Comparison of ENCODE assay signal across 1 cellular context in genomic region chr5:97547999-97548797, GRCh38.
TF ChIP-seq lines count a peak whose summit lies in the region.

No MANE protein-coding gene starts in this region.

TF ChIP-seq in GM12878, 131 proteins besides CTCF, POLR2A, EP300 and RAD21 (continued from another document and continues in another):
- no peak for TF ChIP-seq BCLAF1 (IDR thresholded peaks at IDR 0.05)
- TF ChIP-seq STAT1 (conservative IDR thresholded peaks at IDR 0.05): no peak
- TF ChIP-seq MEF2A (IDR thresholded peaks at IDR 0.05; ENCODE audit: insufficient read depth, low read depth, low read length): no peak
- TF ChIP-seq POLR2AphosphoS5 (IDR thresholded peaks at IDR 0.05; ENCODE audit: low read length): no peak
- TF ChIP-seq RAD51 (IDR thresholded peaks at IDR 0.05): no peak
- TF ChIP-seq TCF7 (IDR thresholded peaks at IDR 0.05; ENCODE audit: borderline replicate concordance): peak; percentile 88; the same call in 1 of the 2 replicates
- TF ChIP-seq TCF12 (IDR thresholded peaks at IDR 0.05; ENCODE audit: low read depth, low read length): no peak
- TF ChIP-seq TAF1 (IDR thresholded peaks at IDR 0.05; ENCODE audit: borderline replicate concordance, low read depth, low read length): no peak
- TF ChIP-seq NRF1 (conservative IDR thresholded peaks at IDR 0.05; ENCODE audit: low read depth, low read length): no peak
- TF ChIP-seq STAT3 (IDR thresholded peaks at IDR 0.05; ENCODE audit: low read depth, low read length): no peak
- no peak for TF ChIP-seq CREB1 (IDR thresholded peaks at IDR 0.05; ENCODE audit: low read depth)
- no peak; the same call in 1 of the 2 replicates for TF ChIP-seq PKNOX1 (IDR thresholded peaks at IDR 0.05)
- TF ChIP-seq BACH1 (IDR thresholded peaks at IDR 0.05; ENCODE audit: borderline replicate concordance): 0 out of 2 replicates have a peak, but pooled peaks have one; percentile 37
- no peak; the same call in 1 of the 2 replicates for TF ChIP-seq NBN (IDR thresholded peaks at IDR 0.05)
- TF ChIP-seq SKIL (IDR thresholded peaks at IDR 0.05; ENCODE audit: low read depth, poor library complexity, severe bottlenecking): peak; percentile 57
- TF ChIP-seq LARP7 (IDR thresholded peaks at IDR 0.05): no peak
- TF ChIP-seq HDAC6 (IDR thresholded peaks at IDR 0.05; ENCODE audit: unreplicated experiment): no peak
- TF ChIP-seq CHD1 (IDR thresholded peaks at IDR 0.05; ENCODE audit: low read depth, low read length): no peak
- TF ChIP-seq ZNF274 (IDR thresholded peaks at IDR 0.05; ENCODE audit: insufficient read depth, insufficient read length): no peak
- TF ChIP-seq KDM1A (IDR thresholded peaks at IDR 0.05; ENCODE audit: borderline replicate concordance): no peak
- TF ChIP-seq CHD4 (IDR thresholded peaks at IDR 0.05): no peak
- TF ChIP-seq ELK1 (IDR thresholded peaks at IDR 0.05; ENCODE audit: low read depth, low read length): no peak
- no peak for TF ChIP-seq YY1 (IDR thresholded peaks at IDR 0.05; ENCODE audit: low read depth, low read length)
- TF ChIP-seq JUNB (IDR thresholded peaks at IDR 0.05): peak; percentile 65
- TF ChIP-seq FOXK2 (IDR thresholded peaks at IDR 0.05): no peak
- peak; percentile 17; the same call in 1 of the 2 replicates for TF ChIP-seq ZNF217 (IDR thresholded peaks at IDR 0.05)
- TF ChIP-seq SMARCA5 (IDR thresholded peaks at IDR 0.05): no peak
- no peak for TF ChIP-seq PAX8 (IDR thresholded peaks at IDR 0.05)
- TF ChIP-seq ZBTB4 (CRISPR knock-in tag; IDR thresholded peaks at IDR 0.05): no peak
- TF ChIP-seq MTA2 (IDR thresholded peaks at IDR 0.05; ENCODE audit: low read depth): peak; percentile 96
- TF ChIP-seq SUZ12 (IDR thresholded peaks at IDR 0.05; ENCODE audit: unreplicated experiment): no peak
- 0 out of 3 replicates have a peak, but pooled peaks have one; percentile 20 for TF ChIP-seq POU2F2 (IDR thresholded peaks at IDR 0.05; ENCODE audit: borderline replicate concordance, low read depth, low read length)
- TF ChIP-seq BRCA1 (IDR thresholded peaks at IDR 0.05; ENCODE audit: low read depth, low read length): no peak
- TF ChIP-seq IKZF2 (IDR thresholded peaks at IDR 0.05): peak; percentile 83 to 91
- TF ChIP-seq SIX5 (IDR thresholded peaks at IDR 0.05; ENCODE audit: low read depth, low read length, severe bottlenecking): no peak
- peak; percentile 59; the same call in 1 of the 2 replicates for TF ChIP-seq ATF2 (IDR thresholded peaks at IDR 0.05; ENCODE audit: low read length)
- TF ChIP-seq KAT2A (conservative IDR thresholded peaks at IDR 0.05; ENCODE audit: control insufficient read depth, low read depth, low read length): no peak
- no peak for TF ChIP-seq ZBED1 (IDR thresholded peaks at IDR 0.05; ENCODE audit: borderline replicate concordance)
- TF ChIP-seq ATF7 (IDR thresholded peaks at IDR 0.05; ENCODE audit: low read depth): peak; percentile 53
- TF ChIP-seq ZNF687 (IDR thresholded peaks at IDR 0.05): no peak
- no peak for TF ChIP-seq HDGF (IDR thresholded peaks at IDR 0.05)
- TF ChIP-seq RELA (IDR thresholded peaks at IDR 0.05; ENCODE audit: borderline replicate concordance, partially characterized antibody): no peak
- TF ChIP-seq ZBTB11 (CRISPR knock-in tag; IDR thresholded peaks at IDR 0.05): no peak
- TF ChIP-seq SREBF2 (IDR thresholded peaks at IDR 0.05; ENCODE audit: low read length): no peak
- no peak for TF ChIP-seq EGR1 (IDR thresholded peaks at IDR 0.05; ENCODE audit: borderline replicate concordance in 1 of 2, low read depth in 2 of 2, low read length in 2 of 2)
- no peak for TF ChIP-seq NFXL1 (IDR thresholded peaks at IDR 0.05; ENCODE audit: borderline replicate concordance)
- TF ChIP-seq ATF3 (IDR thresholded peaks at IDR 0.05; ENCODE audit: borderline replicate concordance, extremely low read depth, low read depth, low read length): no peak
- peak; percentile 26 for TF ChIP-seq MEF2B (IDR thresholded peaks at IDR 0.05; ENCODE audit: partially characterized antibody, poor library complexity, severe bottlenecking)
